Comparison of ENCODE assay signal across 23 cellular contexts in the genomic region with DNA sequence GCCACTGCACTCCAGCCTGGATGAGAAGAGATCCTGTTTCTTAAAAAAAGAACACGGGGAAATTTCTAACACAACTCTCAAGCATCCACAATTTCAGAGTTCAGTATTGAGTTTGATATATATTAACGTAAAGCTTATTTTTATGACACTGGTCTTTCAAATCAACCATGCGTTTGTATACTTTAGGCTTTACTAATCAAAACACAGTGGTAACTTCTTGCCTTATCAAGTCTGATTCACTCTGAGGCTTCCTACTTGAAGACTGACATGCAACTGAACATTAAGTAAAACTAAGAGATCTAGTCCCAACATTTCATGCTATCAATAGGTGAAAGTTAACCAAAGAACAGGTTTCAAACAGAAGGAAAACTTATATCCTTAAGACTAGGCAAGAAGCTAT. TPM values are rescaled to one million over a fixed set of nuclear protein-coding genes. Genes with fewer than 3 reads are reported as not detected.
"Had no signal": no experiment of that assay in that cellular context is flagged by ENCODE, and none has a peak within 500 bp of the region (broad histone marks: within the 10 kb centered on the region; RNA-seq: fewer than 3 reads in every experiment).

No MANE protein-coding gene starts in this region.

- H3K4me3 Mint-ChIP-seq: activated CD8-positive, alpha-beta T cell treated with anti-CD3 and anti-CD28 coated beads, Interleukin-2, amount 10 ng/mL, durations not matched to agents 7 days and 5 days; activated naive CD8-positive, alpha-beta T cell treated with anti-CD3 and anti-CD28 coated beads, Interleukin-2, amount 50 U/mL, for 24 hours; activated T-helper 1 cell treated with anti-CD3 and anti-CD28 coated beads, Interleukin-12 subunit alpha, Interleukin-12 subunit beta, Interleukin-2, Interleukin-4 antibody, amounts not matched to agents 30 ng/mL and 10 ng/mL and 1 ng/mL, durations not matched to agents 14 hours and 24 hours and 36 hours had no signal

- H3K27me3 ChIP-seq: ascending aorta, breast epithelium, esophagus muscularis mucosa, gastroesophageal sphincter, thyroid gland had no signal

- H3K27ac Mint-ChIP-seq: activated CD8-positive, alpha-beta T cell treated with anti-CD3 and anti-CD28 coated beads, Interleukin-2, amount 10 ng/mL, durations not matched to agents 7 days and 5 days; activated naive CD8-positive, alpha-beta T cell treated with anti-CD3 and anti-CD28 coated beads, Interleukin-2, amount 50 U/mL, for 24 hours; activated T-helper 1 cell treated with anti-CD3 and anti-CD28 coated beads, Interleukin-12 subunit alpha, Interleukin-12 subunit beta, Interleukin-2, Interleukin-4 antibody, amounts not matched to agents 30 ng/mL and 10 ng/mL and 1 ng/mL, durations not matched to agents 14 hours and 24 hours and 36 hours had no signal

- H3K9me3 ChIP-seq: ascending aorta, breast epithelium, esophagus muscularis mucosa, gastroesophageal sphincter, mucosa of descending colon, psoas muscle, thyroid gland had no signal

- H3K4me3 ChIP-seq: ascending aorta, breast epithelium, coronary artery, esophagus muscularis mucosa, gastroesophageal sphincter, mucosa of descending colon, psoas muscle, thyroid gland had no signal

- H3K9me3 Mint-ChIP-seq: activated naive CD8-positive, alpha-beta T cell treated with anti-CD3 and anti-CD28 coated beads, Interleukin-2, amount 50 U/mL, for 24 hours; activated T-helper 1 cell treated with anti-CD3 and anti-CD28 coated beads, Interleukin-12 subunit alpha, Interleukin-12 subunit beta, Interleukin-2, Interleukin-4 antibody, amounts not matched to agents 30 ng/mL and 10 ng/mL and 1 ng/mL, durations not matched to agents 14 hours and 24 hours and 36 hours had no signal

- H3K4me1 ChIP-seq: ascending aorta, breast epithelium, esophagus muscularis mucosa, gastroesophageal sphincter, psoas muscle had no signal

- DNase-seq: activated CD4-positive, alpha-beta T cell treated with anti-CD3 and anti-CD28 coated beads for 1 hour; activated CD4-positive, alpha-beta T cell treated with anti-CD3 and anti-CD28 coated beads, Interleukin-2, amount 50 U/mL, for 1 hour; activated CD8-positive, alpha-beta T cell treated with anti-CD3 and anti-CD28 coated beads, Interleukin-2, amount 10 ng/mL, durations not matched to agents 7 days and 5 days; activated gamma-delta T cell; activated naive CD4-positive, alpha-beta T cell treated with anti-CD3 and anti-CD28 coated beads, Interleukin-2, amount 50 U/mL, for 16 hours; activated naive CD8-positive, alpha-beta T cell treated with anti-CD3 and anti-CD28 coated beads, Interleukin-2, amount 50 U/mL, for 24 hours; head of caudate nucleus; hypothalamus; mucosa of descending colon; psoas muscle; right cardiac atrium; stimulated activated CD4-positive, alpha-beta T cell treated with anti-CD3 and anti-CD28 coated beads, Interleukin-12 subunit alpha, Interleukin-12 subunit beta, amount 100 ng/mL, for 4 hours; stimulated activated CD4-positive, alpha-beta T cell treated with anti-CD3 and anti-CD28 coated beads, Interleukin-4, amount 100 ng/mL, for 4 hours; stimulated activated naive CD8-positive, alpha-beta T cell treated with anti-CD3 and anti-CD28 coated beads, Interleukin-15, Interleukin-2, amounts not matched to agents 100 U/mL and 50 U/mL, for 24 hours; T-helper 9 cell; thyroid gland had no signal

- ATAC-seq: activated CD8-positive, alpha-beta T cell treated with anti-CD3 and anti-CD28 coated beads, Interleukin-2, amount 10 ng/mL, durations not matched to agents 7 days and 5 days; activated naive CD8-positive, alpha-beta T cell treated with anti-CD3 and anti-CD28 coated beads, Interleukin-2, amount 50 U/mL, for 24 hours; gastroesophageal sphincter; mucosa of descending colon; psoas muscle; right cardiac atrium; stimulated activated naive CD8-positive, alpha-beta T cell treated with anti-CD3 and anti-CD28 coated beads, Interleukin-15, Interleukin-2, amounts not matched to agents 100 U/mL and 50 U/mL, for 24 hours had no signal

- H3K27ac ChIP-seq: ascending aorta, breast epithelium, coronary artery, esophagus muscularis mucosa, gastroesophageal sphincter, psoas muscle, thyroid gland had no signal

- H3K36me3 ChIP-seq: ascending aorta, breast epithelium, esophagus muscularis mucosa, gastroesophageal sphincter, thyroid gland had no signal

- H3K4me1 Mint-ChIP-seq: activated naive CD8-positive, alpha-beta T cell treated with anti-CD3 and anti-CD28 coated beads, Interleukin-2, amount 50 U/mL, for 24 hours had no signal

RNA-seq across cellular contexts. Expression of a gene that starts 46.7 kb away (rescaled TPM):
- total RNA-seq: activated CD8-positive, alpha-beta T cell treated with anti-CD3 and anti-CD28 coated beads, Interleukin-2, amount 10 ng/mL, durations not matched to agents 7 days and 5 days; activated T-helper 1 cell treated with anti-CD3 and anti-CD28 coated beads, Interleukin-12 subunit alpha, Interleukin-12 subunit beta, Interleukin-2, Interleukin-4 antibody, amounts not matched to agents 30 ng/mL and 10 ng/mL and 1 ng/mL, durations not matched to agents 14 hours and 24 hours and 36 hours; T-helper 1 cell treated with Interleukin-12 subunit alpha and Interleukin-12 subunit beta and Interleukin-4 antibody, amounts not matched to agents 30 ng/mL and 1 ng/mL, for 36 hours had no signal
